In genomic region chr19:53907193-53907581, GRCh38 we compare ENCODE assay signal across 18 cellular contexts. TPM values are rescaled to one million over a fixed set of nuclear protein-coding genes. Genes with fewer than 3 reads are reported as not detected.
A peak's percentile ranks its signal among the peaks of the same experiment; 100 is the strongest.
DNase-seq lines count a peak whose midpoint lies in the region; ATAC-seq, FAIRE-seq and TF ChIP-seq lines count a peak whose summit lies in the region.
"Had no signal": no experiment of that assay in that cellular context is flagged by ENCODE, and none has a peak within 500 bp of the region (broad histone marks: within the 10 kb centered on the region; RNA-seq: fewer than 3 reads in every experiment).

No MANE protein-coding gene starts in this region.

- peaks cover 3% of the 10 kb centered on the region; the same call in 1 of the 2 replicates for H3K27me3 ChIP-seq in H9 (ENCODE audit: insufficient read depth, low read length)
- H3K27me3 ChIP-seq in naive thymus-derived CD4-positive, alpha-beta T cell (ENCODE audit: control insufficient read depth in 2 of 2, insufficient read depth in 2 of 2, low read length in 2 of 2): peaks cover 3 to 34% of the 10 kb centered on the region in 2 donors

- no peaks in the 10 kb centered on the region for H3K79me1 ChIP-seq in H9 (ENCODE audit: insufficient read depth, low read depth, low read length, poor library complexity, severe bottlenecking)

- no peak overlapping the region for H3K14ac ChIP-seq in H9 (ENCODE audit: insufficient read depth, low read length)

- no peak overlapping the region for H2BK120ac ChIP-seq in H9 (ENCODE audit: low read depth, low read length, poor library complexity, severe bottlenecking)

- peaks cover 0 to 6% (median 0%) of the 10 kb centered on the region in 3 experiments; a peak in 3 of 7 replicates for H3K36me3 Mint-ChIP-seq in H9 (ENCODE audit: insufficient read depth in 1 of 3, low read depth in 3 of 3)
- H3K36me3 Mint-ChIP-seq in central memory CD8-positive, alpha-beta T cell (ENCODE audit: insufficient read depth): peaks cover 5% of the 10 kb centered on the region
- peaks cover 0 to 10% (median 4%) of the 10 kb centered on the region in 5 donors for H3K36me3 Mint-ChIP-seq in naive thymus-derived CD4-positive, alpha-beta T cell
- peaks cover 2% of the 10 kb centered on the region for H3K36me3 Mint-ChIP-seq in activated CD8-positive, alpha-beta T cell treated with anti-CD3 and anti-CD28 coated beads for 36 hours (ENCODE audit: low read depth)

- no peak overlapping the region for H2AK5ac ChIP-seq in H9 (ENCODE audit: insufficient read length, low read length)

- no peak overlapping the region for H3K9ac ChIP-seq in H9 (ENCODE audit: extremely low read depth, insufficient read length, low read length)

- H4K8ac ChIP-seq in H9 (replicated peaks; ENCODE audit: insufficient read length, low read depth, low read length): no peak overlapping the region

- TF ChIP-seq EP300 in A549 (IDR thresholded peaks at IDR 0.05): no peak

- peaks cover 28% of the 10 kb centered on the region for H3K23me2 ChIP-seq in H9 (ENCODE audit: insufficient read length, low read depth, low read length, poor library complexity, severe bottlenecking)

- no peaks in the 10 kb centered on the region for H3K9me3 ChIP-seq in A549
- H3K9me3 ChIP-seq in H9 (ENCODE audit: control insufficient read depth, low read depth, low read length): no peaks in the 10 kb centered on the region
- no peaks in the 10 kb centered on the region for H3K9me3 ChIP-seq in naive thymus-derived CD4-positive, alpha-beta T cell (ENCODE audit: control insufficient read depth in 2 of 3, low read length in 3 of 3)
- H3K9me3 ChIP-seq: uterus had no signal

- no peaks in the 10 kb centered on the region for H3K36me3 ChIP-seq in naive thymus-derived CD4-positive, alpha-beta T cell (ENCODE audit: control insufficient read depth in 2 of 3, insufficient read depth in 3 of 3, low read length in 3 of 3)
- H3K36me3 ChIP-seq: Peyer's patch, uterus had no signal

- no peaks in the 10 kb centered on the region for H3K79me2 ChIP-seq in H9 (ENCODE audit: insufficient read depth, low read length)

- CTCF ChIA-PET in A549 (lab: Yijun Ruan, JAX): interaction anchor here (0.6 to 3.2 kb wide), 42 partner anchors 10 to 342 kb away, joined by 3 to 63 read pairs (median 5); partner anchors contain the start of genes OSCAR and PRKCG
- CTCF ChIA-PET in naive thymus-derived CD4-positive, alpha-beta T cell (lab: Charles Lee): interaction anchor here (0.6 to 1.3 kb wide), 2 partner anchors 66 to 102 kb away, joined by 3 to 4 read pairs; no protein-coding TSS in a partner anchor
- CTCF ChIA-PET in activated CD8-positive, alpha-beta T cell treated with anti-CD3 and anti-CD28 coated beads for 36 hours (lab: Charles Lee): interaction anchor here (0.5 to 1.6 kb wide), 8 partner anchors 8 to 124 kb away, joined by 3 to 5 read pairs (median 3); no protein-coding TSS in a partner anchor

- H3K4me1 ChIP-seq in A549: peaks cover 42% of the 10 kb centered on the region
- H3K4me1 ChIP-seq in H9 (ENCODE audit: insufficient read depth, low read length): peaks cover 4% of the 10 kb centered on the region; the same call in 1 of the 2 replicates
- peaks cover 5 to 13% of the 10 kb centered on the region in 2 donors for H3K4me1 ChIP-seq in naive thymus-derived CD4-positive, alpha-beta T cell (ENCODE audit: control insufficient read depth in 2 of 2, insufficient read depth in 2 of 2, low read length in 2 of 2)

- no peak overlapping the region for H3T11ph ChIP-seq in H9 (ENCODE audit: low read length)

- FAIRE-seq in A549 (lab: Jason Lieb, UNC): no peak

- ATAC-seq in A549: peak in 1 of 2 experiments; percentile 14; a peak in 3 of 6 replicates
- no peak for ATAC-seq in central memory CD8-positive, alpha-beta T cell (replicated peaks; ENCODE audit: extremely low read depth, poor library complexity, severe bottlenecking)
- no peak for ATAC-seq in naive thymus-derived CD4-positive, alpha-beta T cell
- ATAC-seq in activated CD8-positive, alpha-beta T cell treated with anti-CD3 and anti-CD28 coated beads for 36 hours: no peak

- peak overlapping the region in 1 of 3 experiments; percentile 83; a peak in 1 of 7 replicates for H3K27ac Mint-ChIP-seq in H9
- H3K27ac Mint-ChIP-seq in central memory CD8-positive, alpha-beta T cell (ENCODE audit: low read depth): no peak overlapping the region
- peak overlapping the region in 1 of 9 donors; percentile 10 for H3K27ac Mint-ChIP-seq in naive thymus-derived CD4-positive, alpha-beta T cell
- H3K27ac Mint-ChIP-seq in activated CD8-positive, alpha-beta T cell treated with anti-CD3 and anti-CD28 coated beads for 36 hours: no peak overlapping the region
- H3K27ac Mint-ChIP-seq: activated CD4-positive, alpha-beta memory T cell treated with anti-CD3 and anti-CD28 coated beads, Interleukin-2, amount 10 ng/mL, durations not matched to agents 7 days and 5 days; activated T-helper 1 cell treated with anti-CD3 and anti-CD28 coated beads, Interleukin-12 subunit alpha, Interleukin-12 subunit beta, Interleukin-2, Interleukin-4 antibody, amounts not matched to agents 30 ng/mL and 10 ng/mL and 1 ng/mL, durations not matched to agents 14 hours and 24 hours and 36 hours; stimulated activated naive CD8-positive, alpha-beta T cell treated with anti-CD3 and anti-CD28 coated beads, Interleukin-15, Interleukin-2, amounts not matched to agents 100 ng/mL and 50 ng/mL, for 24 hours had no signal

- peak overlapping the region; percentile 63 to 89 for H3K4me3 Mint-ChIP-seq in H9
- H3K4me3 Mint-ChIP-seq in central memory CD8-positive, alpha-beta T cell: peak overlapping the region; percentile 21
- H3K4me3 Mint-ChIP-seq in naive thymus-derived CD4-positive, alpha-beta T cell: peak overlapping the region in 7 of 10 donors; percentile 7 to 87 (median 48)
- no peak overlapping the region for H3K4me3 Mint-ChIP-seq in activated CD8-positive, alpha-beta T cell treated with anti-CD3 and anti-CD28 coated beads for 36 hours
- H3K4me3 Mint-ChIP-seq: activated CD4-positive, alpha-beta memory T cell treated with anti-CD3 and anti-CD28 coated beads, Interleukin-2, amount 10 ng/mL, durations not matched to agents 7 days and 5 days had no signal

- peaks cover 36 to 51% of the 10 kb centered on the region in 2 experiments for H3K4me1 Mint-ChIP-seq in H9
- H3K4me1 Mint-ChIP-seq in central memory CD8-positive, alpha-beta T cell: peaks cover 43% of the 10 kb centered on the region
- peaks cover 21 to 34% (median 28%) of the 10 kb centered on the region in 7 donors for H3K4me1 Mint-ChIP-seq in naive thymus-derived CD4-positive, alpha-beta T cell
- H3K4me1 Mint-ChIP-seq in activated CD8-positive, alpha-beta T cell treated with anti-CD3 and anti-CD28 coated beads for 36 hours (ENCODE audit: low read depth): peaks cover 14% of the 10 kb centered on the region

- DNase-seq in A549 (ENCODE audit: low read depth in 1 of 2, low spot score in 1 of 2) (no peak), H9 (peak; percentile 47), NCI-H2081 (lab: John Stamatoyannopoulos, UW) (no peak), DMS114 treated with DMSO at 0.1 percent for 48 hours (lab: John Stamatoyannopoulos, UW; ENCODE audit: unreplicated experiment) (no peak)
- DNase-seq in central memory CD8-positive, alpha-beta T cell (ENCODE audit: low spot score in 2 of 2): no peak
- no peak for DNase-seq in naive thymus-derived CD4-positive, alpha-beta T cell
- no peak for DNase-seq in activated CD8-positive, alpha-beta T cell treated with anti-CD3 and anti-CD28 coated beads for 36 hours
- DNase-seq in central memory CD4-positive, alpha-beta T cell: no peak
- DNase-seq: NCI-H2029 treated with DMSO at 0.1 percent for 48 hours had no signal

- no peak overlapping the region for H2BK15ac ChIP-seq in H9 (ENCODE audit: low read depth, low read length)

- no peak overlapping the region for H4K5ac ChIP-seq in H9 (ENCODE audit: insufficient read length, low read depth, low read length)

- H4K20me1 ChIP-seq in H9 (ENCODE audit: control insufficient read depth, insufficient read depth, insufficient read length): no peaks in the 10 kb centered on the region

- POLR2A ChIA-PET in A549 (lab: Yijun Ruan, JAX): interaction anchor here (2.0 kb wide), 1 partner anchor 73 kb away, joined by 8 read pairs; no protein-coding TSS in a partner anchor
- POLR2A ChIA-PET in naive thymus-derived CD4-positive, alpha-beta T cell (lab: Charles Lee): no interaction called here
- POLR2A ChIA-PET in activated CD8-positive, alpha-beta T cell treated with anti-CD3 and anti-CD28 coated beads for 36 hours (lab: Charles Lee): interaction anchor here (1.1 kb wide), 1 partner anchor 25 kb away, joined by 3 read pairs; the partner anchor contains the start of gene PRKCG

- H3K4me3 ChIP-seq in A549: peak overlapping the region; percentile 19; the same call in 1 of the 3 replicates
- no peak overlapping the region for H3K4me3 ChIP-seq in naive thymus-derived CD4-positive, alpha-beta T cell (ENCODE audit: low read length)
- H3K4me3 ChIP-seq: Peyer's patch, uterus had no signal

- no peak for TF ChIP-seq RAD21 in A549 (conservative IDR thresholded peaks at IDR 0.05 in 1 of 2, IDR thresholded peaks at IDR 0.05 in 1 of 2)

- H3K4me2 ChIP-seq in A549 (peak overlapping the region; percentile 92), H9 (ENCODE audit: insufficient read depth, insufficient read length, low read length) (peak overlapping the region; percentile 95)

- H3K27ac ChIP-seq in A549: peak overlapping the region; percentile 9 to 82; a peak in 4 of 6 replicates
- H3K27ac ChIP-seq in H9 (ENCODE audit: insufficient read length, low read depth, low read length): no peak overlapping the region
- no peak overlapping the region for H3K27ac ChIP-seq in naive thymus-derived CD4-positive, alpha-beta T cell (ENCODE audit: low read depth, low read length)
- H3K27ac ChIP-seq: Peyer's patch, uterus had no signal

- H4K91ac ChIP-seq in H9 (ENCODE audit: insufficient read length, low read depth, low read length): no peak overlapping the region

- no peak overlapping the region for H3K56ac ChIP-seq in H9 (ENCODE audit: insufficient read length, low read depth, low read length)

- no peak for TF ChIP-seq CTCF in A549 (IDR thresholded peaks at IDR 0.05)
- no peak for TF ChIP-seq CTCF in H9 (conservative IDR thresholded peaks at IDR 0.05)
- no peak for TF ChIP-seq CTCF in activated CD8-positive, alpha-beta T cell treated with anti-CD3 and anti-CD28 coated beads for 36 hours (IDR thresholded peaks at IDR 0.05)

- 60% methylated on average over 14 of the region's 14 CpGs for WGBS in A549 (ENCODE audit: missing lambda C conversion rate)
- no CpG with 5 or more reads among the region's 14 CpGs for WGBS in H9 (ENCODE audit: extremely low coverage, insufficient read length, low lambda C conversion rate)

- no peak overlapping the region for H3K23ac ChIP-seq in H9 (ENCODE audit: insufficient read length, low read depth, low read length)

- no peak for TF ChIP-seq POLR2A in A549 (IDR thresholded peaks at IDR 0.05; ENCODE audit: low read length)

- intact Hi-C loops in naive thymus-derived CD4-positive, alpha-beta T cell (cut with micrococcal nuclease): loop anchor here (5.0 to 10.0 kb wide), 4 partner anchors 68 to 325 kb away; no protein-coding TSS in a partner anchor
- intact Hi-C loops in activated CD8-positive, alpha-beta T cell treated with anti-CD3 and anti-CD28 coated beads for 36 hours (cut with micrococcal nuclease): loop anchor here (10.0 kb wide), 1 partner anchor 62 kb away; no protein-coding TSS in a partner anchor

- H2AFZ ChIP-seq in H9 (ENCODE audit: low read length): no peak overlapping the region

- no peak overlapping the region for H3K4ac ChIP-seq in H9 (ENCODE audit: low read depth, low read length)

- H3K18ac ChIP-seq in H9 (ENCODE audit: insufficient read length, low read depth, low read length): no peak overlapping the region

- no peak overlapping the region for H2BK20ac ChIP-seq in H9 (ENCODE audit: low read depth, low read length, poor library complexity, severe bottlenecking)

- no peak overlapping the region for H2BK5ac ChIP-seq in H9 (ENCODE audit: insufficient read length, low read length)

- no peak overlapping the region for H2BK12ac ChIP-seq in H9 (ENCODE audit: insufficient read length, low read depth, low read length)

- no peaks in the 10 kb centered on the region for H3K9me3 Mint-ChIP-seq in H9
- H3K9me3 Mint-ChIP-seq in central memory CD8-positive, alpha-beta T cell: peaks cover 4% of the 10 kb centered on the region
- H3K9me3 Mint-ChIP-seq in naive thymus-derived CD4-positive, alpha-beta T cell: peaks cover 0 to 16% (median 4%) of the 10 kb centered on the region in 11 donors
- H3K9me3 Mint-ChIP-seq in activated CD8-positive, alpha-beta T cell treated with anti-CD3 and anti-CD28 coated beads for 36 hours: no peaks in the 10 kb centered on the region
- H3K9me3 Mint-ChIP-seq: activated CD4-positive, alpha-beta memory T cell treated with anti-CD3 and anti-CD28 coated beads, Interleukin-2, amount 10 ng/mL, durations not matched to agents 7 days and 5 days; activated T-helper 1 cell treated with anti-CD3 and anti-CD28 coated beads, Interleukin-12 subunit alpha, Interleukin-12 subunit beta, Interleukin-2, Interleukin-4 antibody, amounts not matched to agents 30 ng/mL and 10 ng/mL and 1 ng/mL, durations not matched to agents 14 hours and 24 hours and 36 hours; stimulated activated naive CD8-positive, alpha-beta T cell treated with anti-CD3 and anti-CD28 coated beads, Interleukin-15, Interleukin-2, amounts not matched to agents 100 ng/mL and 50 ng/mL, for 24 hours had no signal

- H3K27me3 Mint-ChIP-seq in H9 (ENCODE audit: low read depth): peaks cover 83% of the 10 kb centered on the region
- peaks cover 92% of the 10 kb centered on the region for H3K27me3 Mint-ChIP-seq in central memory CD8-positive, alpha-beta T cell
- peaks cover 66 to 94% (median 83%) of the 10 kb centered on the region in 5 donors for H3K27me3 Mint-ChIP-seq in naive thymus-derived CD4-positive, alpha-beta T cell
- H3K27me3 Mint-ChIP-seq in activated CD8-positive, alpha-beta T cell treated with anti-CD3 and anti-CD28 coated beads for 36 hours: peaks cover 69% of the 10 kb centered on the region

RNA-seq across cellular contexts. Expression of gene CACNG7, which starts 1.9 kb away (rescaled TPM):
- polyA plus RNA-seq in A549 (2011; rRNA removed) (11.5 and 12.8 TPM in 2 replicates), A549 (2017; fragmentation: RNase III; extraction: RNeasy Plus Mini Kit Qiagen cat#74134 plus additional on column Dnase treatment) (6.3 to 7.6 TPM (median 6.8 TPM) in 3 replicates)
- polyA plus RNA-seq in A549 (2012; cell fraction: cytosol; rRNA removed): 26.4 and 37.4 TPM in 2 replicates
- polyA plus RNA-seq in A549 (2012; cell fraction: nucleus; rRNA removed): 33.7 and 37.2 TPM in 2 replicates
- 6.0 and 7.6 TPM in 2 replicates for polyA minus RNA-seq in A549 (2011; rRNA and poly(A)+ RNA removed)
- total RNA-seq in H9 (2021): 22.1 and 22.7 TPM in 2 replicates
- total RNA-seq in naive thymus-derived CD4-positive, alpha-beta T cell: not detected
- polyA plus RNA-seq in naive thymus-derived CD4-positive, alpha-beta T cell: not detected
- total RNA-seq in activated CD8-positive, alpha-beta T cell treated with anti-CD3 and anti-CD28 coated beads for 36 hours: not detected
- total RNA-seq: activated CD4-positive, alpha-beta memory T cell treated with anti-CD3 and anti-CD28 coated beads, Interleukin-2, amount 10 ng/mL, durations not matched to agents 7 days and 5 days; activated T-helper 1 cell treated with anti-CD3 and anti-CD28 coated beads, Interleukin-12 subunit alpha, Interleukin-12 subunit beta, Interleukin-2, Interleukin-4 antibody, amounts not matched to agents 30 ng/mL and 10 ng/mL and 1 ng/mL, durations not matched to agents 14 hours and 24 hours and 36 hours; left ventricle myocardium superior; Peyer's patch had no signal
- polyA plus RNA-seq: adipose tissue had no signal

RNA-seq across cellular contexts. Expression of gene PRKCG, which starts 25.2 kb away (rescaled TPM):
- 0.61 and 0.79 TPM in 2 replicates for polyA plus RNA-seq in A549 (2011; rRNA removed)
- 1.2 and 1.3 TPM in 2 replicates for polyA plus RNA-seq in A549 (2012; cell fraction: cytosol; rRNA removed)
- polyA plus RNA-seq in A549 (2012; cell fraction: nucleus; rRNA removed): 8.9 and 9.2 TPM in 2 replicates
- polyA plus RNA-seq in A549 (2017; fragmentation: RNase III; extraction: RNeasy Plus Mini Kit Qiagen cat#74134 plus additional on column Dnase treatment): 0.81 to 0.96 TPM (median 0.81 TPM) in 3 replicates
- 1.5 and 2.6 TPM in 2 replicates for polyA minus RNA-seq in A549 (2011; rRNA and poly(A)+ RNA removed)
- total RNA-seq in H9 (2021): 7.1 and 8.8 TPM in 2 replicates
- 1 to 10 TPM in 2 of 5 experiments, not detected in 3; 1.6 to 2.4 TPM for total RNA-seq in naive thymus-derived CD4-positive, alpha-beta T cell
- polyA plus RNA-seq in naive thymus-derived CD4-positive, alpha-beta T cell: under 1 TPM in 1 of 2 donors, not detected in 1; 0.05 TPM
- total RNA-seq in activated CD8-positive, alpha-beta T cell treated with anti-CD3 and anti-CD28 coated beads for 36 hours: under 1 TPM in 1 of 2 experiments, not detected in 1; 0.11 TPM
- total RNA-seq: activated CD4-positive, alpha-beta memory T cell treated with anti-CD3 and anti-CD28 coated beads, Interleukin-2, amount 10 ng/mL, durations not matched to agents 7 days and 5 days; activated T-helper 1 cell treated with anti-CD3 and anti-CD28 coated beads, Interleukin-12 subunit alpha, Interleukin-12 subunit beta, Interleukin-2, Interleukin-4 antibody, amounts not matched to agents 30 ng/mL and 10 ng/mL and 1 ng/mL, durations not matched to agents 14 hours and 24 hours and 36 hours; left ventricle myocardium superior; pulmonary artery endothelial cell had no signal

RNA-seq across cellular contexts. Expression of gene MYADM, which starts 39.5 kb away (rescaled TPM):
- polyA plus RNA-seq in A549 (2011; rRNA removed) (37.7 and 56.1 TPM in 2 replicates), A549 (2017; fragmentation: RNase III; extraction: RNeasy Plus Mini Kit Qiagen cat#74134 plus additional on column Dnase treatment) (90.4 to 103 TPM (median 90.7 TPM) in 3 replicates)
- 83.9 and 158 TPM in 2 replicates for polyA plus RNA-seq in A549 (2012; cell fraction: cytosol; rRNA removed)
- 385 and 422 TPM in 2 replicates for polyA plus RNA-seq in A549 (2012; cell fraction: nucleus; rRNA removed)
- polyA minus RNA-seq in A549 (2011; rRNA and poly(A)+ RNA removed): 50.8 and 63.0 TPM in 2 replicates
- total RNA-seq in H9 (2021): 116 and 123 TPM in 2 replicates
- total RNA-seq in naive thymus-derived CD4-positive, alpha-beta T cell: 100 to 1,000 TPM in 3 of 5 experiments, 10 to 100 TPM in 2; 51.5 to 524 (median 116) TPM
- 10 to 100 TPM; 60.6 to 61.3 TPM for polyA plus RNA-seq in naive thymus-derived CD4-positive, alpha-beta T cell
- 10 to 100 TPM; 64.7 to 69.9 TPM for total RNA-seq in activated CD8-positive, alpha-beta T cell treated with anti-CD3 and anti-CD28 coated beads for 36 hours

RNA-seq across cellular contexts. Expression of gene CACNG8, which starts 55.5 kb away (rescaled TPM):
- polyA plus RNA-seq in A549 (2011; rRNA removed) (1.1 and 1.5 TPM in 2 replicates), A549 (2017; fragmentation: RNase III; extraction: RNeasy Plus Mini Kit Qiagen cat#74134 plus additional on column Dnase treatment) (4.6 to 6.9 TPM (median 5.8 TPM) in 3 replicates)
- polyA plus RNA-seq in A549 (2012; cell fraction: cytosol; rRNA removed): 0.69 and 0.74 TPM in 2 replicates
- 3.2 and 5.0 TPM in 2 replicates for polyA plus RNA-seq in A549 (2012; cell fraction: nucleus; rRNA removed)
- 0.87 and 1.3 TPM in 2 replicates for polyA minus RNA-seq in A549 (2011; rRNA and poly(A)+ RNA removed)
- 6.0 and 7.1 TPM in 2 replicates for total RNA-seq in H9 (2021)
- total RNA-seq in naive thymus-derived CD4-positive, alpha-beta T cell: under 1 TPM in 2 of 5 experiments, not detected in 3; 0.24 to 0.34 TPM
- not detected for polyA plus RNA-seq in naive thymus-derived CD4-positive, alpha-beta T cell
- total RNA-seq in activated CD8-positive, alpha-beta T cell treated with anti-CD3 and anti-CD28 coated beads for 36 hours: not detected
- total RNA-seq: activated T-helper 1 cell treated with anti-CD3 and anti-CD28 coated beads, Interleukin-12 subunit alpha, Interleukin-12 subunit beta, Interleukin-2, Interleukin-4 antibody, amounts not matched to agents 30 ng/mL and 10 ng/mL and 1 ng/mL, durations not matched to agents 14 hours and 24 hours and 36 hours; fibroblast of villous mesenchyme; Peyer's patch had no signal

Comparison
In these comparisons a context has a peak if more than half of its experiments do, and no peak if none do; other contexts are left out.
1. H3K27ac ChIP-seq: peak in A549 (2 of 2); none in H9 (single experiment) and naive thymus-derived CD4-positive, alpha-beta T cell (single experiment).
2. RNA of gene CACNG7, which starts 1.9 kb away (total RNA-seq): 22.1 to 22.7 TPM in H9; not detected in naive thymus-derived CD4-positive, alpha-beta T cell and not detected in activated CD8-positive, alpha-beta T cell treated with anti-CD3 and anti-CD28 coated beads for 36 hours; every median in the first group is over 10 times any median in the second.